ENCODE assay signal across 26 cellular contexts in the genomic region with DNA sequence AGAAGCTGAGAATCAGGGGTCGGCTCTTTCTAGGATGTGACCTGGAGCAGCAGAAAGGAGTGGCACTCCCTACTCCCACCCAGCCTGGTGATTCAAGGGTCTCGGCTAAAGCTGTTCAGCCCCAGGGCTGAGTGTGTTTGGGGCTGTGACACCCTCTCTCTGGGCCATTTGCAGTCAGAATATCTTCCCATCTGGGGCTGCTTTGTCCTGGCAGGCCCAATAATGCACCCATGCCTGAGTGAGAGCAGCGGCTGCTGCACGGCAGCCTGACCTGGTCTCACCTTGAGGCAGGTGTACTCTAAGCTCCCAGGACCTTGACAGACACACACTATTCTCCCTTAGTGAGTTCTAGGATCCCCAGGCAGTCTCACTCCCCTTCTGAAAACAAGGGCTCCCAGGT. TPM values are rescaled to one million over a fixed set of nuclear protein-coding genes. Genes with fewer than 3 reads are reported as not detected.
"Had no signal": no experiment of that assay in that cellular context is flagged by ENCODE, and none has a peak within 500 bp of the region (broad histone marks: within the 10 kb centered on the region; RNA-seq: fewer than 3 reads in every experiment).

No MANE protein-coding gene starts in this region.

- H3K4me1 ChIP-seq: esophagus squamous epithelium, gastrocnemius medialis, lower lobe of right lung, right atrium auricular region, suprapubic skin, transverse colon, uterus had no signal

- ATAC-seq: activated CD4-positive, alpha-beta T cell treated with anti-CD3 and anti-CD28 coated beads for 36 hours; activated naive CD8-positive, alpha-beta T cell treated with anti-CD3 and anti-CD28 coated beads, Interleukin-2, amount 50 U/mL, for 24 hours; gastrocnemius medialis; left colon; lower lobe of right lung; naive thymus-derived CD4-positive, alpha-beta T cell; stimulated activated naive CD8-positive, alpha-beta T cell treated with anti-CD3 and anti-CD28 coated beads, Interleukin-15, amount 100 ng/mL, for 72 hours; T-helper 17 cell had no signal

- H3K27me3 ChIP-seq: right atrium auricular region, transverse colon, uterus had no signal

- H3K9me3 Mint-ChIP-seq: activated B cell treated with CpG ODN at 0.5 μM for 24 hours; activated CD4-positive, alpha-beta memory T cell treated with anti-CD3 and anti-CD28 coated beads for 36 hours; activated naive CD8-positive, alpha-beta T cell treated with anti-CD3 and anti-CD28 coated beads, Interleukin-2, amount 50 U/mL, for 24 hours; activated T-helper 1 cell treated with anti-CD3 and anti-CD28 coated beads, Interleukin-12 subunit alpha, Interleukin-12 subunit beta, Interleukin-2, Interleukin-4 antibody, amounts not matched to agents 30 ng/mL and 10 ng/mL and 1 ng/mL, durations not matched to agents 14 hours and 24 hours and 36 hours; stimulated activated naive CD8-positive, alpha-beta T cell treated with anti-CD3 and anti-CD28 coated beads, Interleukin-15, amount 100 ng/mL, for 72 hours had no signal

- H3K36me3 Mint-ChIP-seq: activated CD4-positive, alpha-beta memory T cell treated with anti-CD3 and anti-CD28 coated beads for 36 hours; naive thymus-derived CD4-positive, alpha-beta T cell had no signal

- H3K27ac Mint-ChIP-seq: activated B cell treated with CpG ODN at 0.5 μM for 24 hours; activated CD4-positive, alpha-beta memory T cell treated with anti-CD3 and anti-CD28 coated beads for 36 hours; activated CD4-positive, alpha-beta T cell treated with anti-CD3 and anti-CD28 coated beads for 36 hours; activated naive CD8-positive, alpha-beta T cell treated with anti-CD3 and anti-CD28 coated beads, Interleukin-2, amount 50 U/mL, for 24 hours; activated T-helper 1 cell treated with anti-CD3 and anti-CD28 coated beads, Interleukin-12 subunit alpha, Interleukin-12 subunit beta, Interleukin-2, Interleukin-4 antibody, amounts not matched to agents 30 ng/mL and 10 ng/mL and 1 ng/mL, durations not matched to agents 14 hours and 24 hours and 36 hours; naive thymus-derived CD4-positive, alpha-beta T cell; stimulated activated naive CD8-positive, alpha-beta T cell treated with anti-CD3 and anti-CD28 coated beads, Interleukin-15, amount 100 ng/mL, for 72 hours; T-helper 17 cell had no signal

- H3K4me3 Mint-ChIP-seq: activated B cell treated with CpG ODN at 0.5 μM for 24 hours; activated CD4-positive, alpha-beta memory T cell treated with anti-CD3 and anti-CD28 coated beads for 36 hours; activated CD4-positive, alpha-beta T cell treated with anti-CD3 and anti-CD28 coated beads for 36 hours; activated naive CD8-positive, alpha-beta T cell treated with anti-CD3 and anti-CD28 coated beads, Interleukin-2, amount 50 U/mL, for 24 hours; activated T-helper 1 cell treated with anti-CD3 and anti-CD28 coated beads, Interleukin-12 subunit alpha, Interleukin-12 subunit beta, Interleukin-2, Interleukin-4 antibody, amounts not matched to agents 30 ng/mL and 10 ng/mL and 1 ng/mL, durations not matched to agents 14 hours and 24 hours and 36 hours; naive thymus-derived CD4-positive, alpha-beta T cell; stimulated activated naive CD8-positive, alpha-beta T cell treated with anti-CD3 and anti-CD28 coated beads, Interleukin-15, amount 100 ng/mL, for 72 hours; T-helper 17 cell had no signal

- H3K27ac ChIP-seq: esophagus squamous epithelium, gastrocnemius medialis, lower lobe of right lung, prostate gland, right atrium auricular region, suprapubic skin, transverse colon, uterus had no signal

- H3K4me3 ChIP-seq: esophagus squamous epithelium, gastrocnemius medialis, lower lobe of right lung, prostate gland, right atrium auricular region, suprapubic skin, transverse colon, uterus had no signal

- H3K36me3 ChIP-seq: esophagus squamous epithelium, gastrocnemius medialis, lower lobe of right lung, prostate gland, right atrium auricular region, suprapubic skin, transverse colon, uterus had no signal

- H3K9me3 ChIP-seq: esophagus squamous epithelium, gastrocnemius medialis, lower lobe of right lung, prostate gland, right atrium auricular region, suprapubic skin, transverse colon, uterus had no signal

- DNase-seq: activated B cell treated with CpG ODN at 0.5 μM for 24 hours; activated CD4-positive, alpha-beta memory T cell treated with anti-CD3 and anti-CD28 coated beads for 36 hours; activated CD4-positive, alpha-beta T cell treated with anti-CD3 and anti-CD28 coated beads for 36 hours; activated gamma-delta T cell; activated naive CD4-positive, alpha-beta T cell treated with anti-CD3 and anti-CD28 coated beads, Interleukin-2, amount 50 U/mL, for 16 hours; activated naive CD8-positive, alpha-beta T cell treated with anti-CD3 and anti-CD28 coated beads, Interleukin-2, amount 50 U/mL, for 24 hours; dermis blood vessel endothelial cell; effector memory CD4-positive, alpha-beta T cell; esophagus squamous epithelium; gastrocnemius medialis; left colon; lower lobe of right lung; naive thymus-derived CD4-positive, alpha-beta T cell; stimulated activated CD4-positive, alpha-beta T cell treated with anti-CD3 and anti-CD28 coated beads, Interleukin-12 subunit alpha, Interleukin-12 subunit beta, amount 100 ng/mL, for 4 hours; stimulated activated CD4-positive, alpha-beta T cell treated with anti-CD3 and anti-CD28 coated beads, Interleukin-4, amount 100 ng/mL, for 4 hours; stimulated activated naive CD8-positive, alpha-beta T cell treated with anti-CD3 and anti-CD28 coated beads, Interleukin-15, amount 100 ng/mL, for 72 hours; SW 1271; T-helper 17 cell; transverse colon; uterus had no signal

- H3K4me1 Mint-ChIP-seq: activated B cell treated with CpG ODN at 0.5 μM for 24 hours; activated CD4-positive, alpha-beta T cell treated with anti-CD3 and anti-CD28 coated beads for 36 hours; activated naive CD8-positive, alpha-beta T cell treated with anti-CD3 and anti-CD28 coated beads, Interleukin-2, amount 50 U/mL, for 24 hours; stimulated activated naive CD8-positive, alpha-beta T cell treated with anti-CD3 and anti-CD28 coated beads, Interleukin-15, amount 100 ng/mL, for 72 hours; T-helper 17 cell had no signal

RNA-seq across cellular contexts. Expression of a gene that starts 52.4 kb away (rescaled TPM):
- total RNA-seq: activated B cell treated with CpG ODN at 0.5 μM for 24 hours; activated CD4-positive, alpha-beta memory T cell treated with anti-CD3 and anti-CD28 coated beads for 36 hours; activated CD4-positive, alpha-beta T cell treated with anti-CD3 and anti-CD28 coated beads for 36 hours; activated T-helper 1 cell treated with anti-CD3 and anti-CD28 coated beads, Interleukin-12 subunit alpha, Interleukin-12 subunit beta, Interleukin-2, Interleukin-4 antibody, amounts not matched to agents 30 ng/mL and 10 ng/mL and 1 ng/mL, durations not matched to agents 14 hours and 24 hours and 36 hours; chondrocyte; endothelial cell of umbilical vein; T-helper 17 cell had no signal
- polyA plus RNA-seq: endothelial cell of umbilical vein had no signal
